Comparison of ENCODE assay signal across 28 cellular contexts in the genomic region with DNA sequence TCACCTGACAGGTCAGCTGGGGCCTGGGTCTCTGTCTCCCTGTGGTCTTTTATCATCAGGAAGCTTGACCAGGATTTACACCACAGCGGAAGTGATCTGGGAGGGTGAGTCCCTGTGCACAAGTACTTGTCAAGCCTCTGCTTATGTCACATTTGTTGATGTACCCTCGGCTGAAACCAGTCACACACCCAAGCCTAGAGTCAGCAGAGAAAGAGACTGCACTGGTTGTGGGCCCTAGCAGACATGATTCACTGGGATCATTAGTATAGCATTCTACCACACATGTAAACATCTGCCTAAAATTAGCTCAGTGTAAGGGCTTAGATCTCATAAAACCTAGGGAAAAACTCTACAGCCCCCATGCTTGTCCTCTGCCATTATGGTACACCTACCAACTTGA.
DNase-seq lines count a peak whose midpoint lies in the region; ATAC-seq and TF ChIP-seq lines count a peak whose summit lies in the region.
"Had no signal": no experiment of that assay in that cellular context is flagged by ENCODE, and none has a peak within 500 bp of the region (broad histone marks: within the 10 kb centered on the region; RNA-seq: fewer than 3 reads in every experiment).

No MANE protein-coding gene starts in this region.

- H3K4me3 ChIP-seq in SJSA1 (no peak overlapping the region), fibroblast of lung (replicated peaks in 1 of 4; ENCODE audit: control extremely low read depth in 1 of 4, insufficient read depth in 1 of 4, low read depth in 3 of 4, low read length in 4 of 4) (no peak overlapping the region), osteoblast (ENCODE audit: insufficient read depth, low read length) (no peak overlapping the region)
- H3K4me3 ChIP-seq: BLaER1, esophagus muscularis mucosa had no signal

- H3K9me3 ChIP-seq in SJSA1 (replicated peaks), result no peaks in the 10 kb centered on the region
- H3K9me3 ChIP-seq in fibroblast of lung (ENCODE audit: control insufficient read depth, insufficient read depth, low read depth, low read length), result no peaks in the 10 kb centered on the region
- H3K9me3 ChIP-seq in osteoblast (ENCODE audit: low read depth, low read length), result no peaks in the 10 kb centered on the region
- H3K9me3 ChIP-seq: BLaER1, esophagus muscularis mucosa, neutrophil had no signal

- H3K9ac ChIP-seq in fibroblast of lung (ENCODE audit: insufficient read depth, low read length), result no peak overlapping the region
- H3K9ac ChIP-seq: BLaER1 had no signal

- no peaks in the 10 kb centered on the region for H3K27me3 ChIP-seq in SJSA1 (replicated peaks)
- no peaks in the 10 kb centered on the region for H3K27me3 ChIP-seq in fibroblast of lung (ENCODE audit: control insufficient read depth, insufficient read depth, low read length)
- no peaks in the 10 kb centered on the region for H3K27me3 ChIP-seq in osteoblast (ENCODE audit: insufficient read depth, low read length)
- H3K27me3 ChIP-seq: BLaER1, esophagus muscularis mucosa, neutrophil had no signal

- H3K79me2 ChIP-seq in fibroblast of lung (ENCODE audit: control insufficient read depth, insufficient read depth, low read length) (peaks cover 71% of the 10 kb centered on the region), osteoblast (ENCODE audit: insufficient read depth, low read length) (peaks cover 95% of the 10 kb centered on the region)

- H3K36me3 ChIP-seq in SJSA1 (peaks cover 54% of the 10 kb centered on the region), fibroblast of lung (ENCODE audit: control insufficient read depth, insufficient read depth, low read length) (peaks cover 7% of the 10 kb centered on the region), osteoblast (ENCODE audit: insufficient read depth, low read length) (peaks cover 55% of the 10 kb centered on the region)
- H3K36me3 ChIP-seq: neutrophil had no signal

- DNase-seq in ELR (ENCODE audit: low read depth) (peak; percentile 34), SJSA1 (ENCODE audit: low read depth in 1 of 2, low spot score in 2 of 2) (peak; percentile 38 to 54), fibroblast of lung (ENCODE audit: low read depth in 2 of 2) (peak; percentile 38 to 56), osteoblast (ENCODE audit: insufficient read length, low spot score, missing footprints) (no peak), cerebellar cortex (ENCODE audit: low spot score) (no peak), SKM-1 (lab: John Stamatoyannopoulos, UW; ENCODE audit: unreplicated experiment) (no peak)
- DNase-seq: activated CD8-positive, alpha-beta T cell treated with anti-CD3 and anti-CD28 coated beads for 36 hours; activated naive CD4-positive, alpha-beta T cell treated with anti-CD3 and anti-CD28 coated beads, Interleukin-2, amount 50 U/mL, for 16 hours; caudate nucleus; dermis blood vessel endothelial cell; DMS153; GOT3; hypothalamus; immature natural killer cell; NCI-H1417 treated with DMSO at 0.1 percent for 48 hours; NCI-H2081; NCI-H226; NCI-H748 treated with DMSO at 0.1 percent for 48 hours; SHP77 treated with DMSO at 0.1 percent for 48 hours; stimulated activated CD4-positive, alpha-beta T cell treated with anti-CD3 and anti-CD28 coated beads, Interleukin-4, amount 100 ng/mL, for 4 hours; SW 1271 had no signal

- no peak overlapping the region for H2AFZ ChIP-seq in fibroblast of lung (ENCODE audit: low read length)
- H2AFZ ChIP-seq in osteoblast (ENCODE audit: low read length), result no peak overlapping the region

- H3K4me2 ChIP-seq in fibroblast of lung (ENCODE audit: extremely low read depth, insufficient read depth, low read length) (peak overlapping the region; percentile 3), osteoblast (ENCODE audit: insufficient read depth, low read length) (peak overlapping the region; percentile 63)
- H3K4me2 ChIP-seq: BLaER1 had no signal

- H3K4me1 ChIP-seq in SJSA1 (replicated peaks), result peaks cover 22% of the 10 kb centered on the region
- H3K4me1 ChIP-seq in fibroblast of lung (ENCODE audit: control insufficient read depth, extremely low read depth, insufficient read depth, low read length), result peaks cover 13% of the 10 kb centered on the region
- H3K4me1 ChIP-seq in osteoblast (ENCODE audit: insufficient read depth, low read length), result peaks cover 39% of the 10 kb centered on the region

- H4K20me1 ChIP-seq in fibroblast of lung (ENCODE audit: control insufficient read depth, extremely low read depth, insufficient read depth, low read length) (no peaks in the 10 kb centered on the region), osteoblast (ENCODE audit: insufficient read depth, low read length) (peaks cover 12% of the 10 kb centered on the region)

- H3K27ac ChIP-seq in SJSA1, result no peak overlapping the region
- peak overlapping the region; percentile 30 for H3K27ac ChIP-seq in fibroblast of lung (ENCODE audit: insufficient read depth, low read length)
- H3K27ac ChIP-seq in osteoblast (ENCODE audit: low read depth, low read length), result peak overlapping the region; percentile 94
- H3K27ac ChIP-seq: BLaER1, neutrophil had no signal

- no peak for TF ChIP-seq CTCF in fibroblast of lung (conservative IDR thresholded peaks at IDR 0.05 in 1 of 2, IDR thresholded peaks at IDR 0.05 in 1 of 2; ENCODE audit: low read depth in 1 of 2, low read length in 2 of 2)
- no peak for TF ChIP-seq CTCF in osteoblast (IDR thresholded peaks at IDR 0.05; ENCODE audit: extremely low read depth, low read depth, low read length)

- no peak for ATAC-seq in HG03025 (IDR thresholded peaks at IDR 0.05; ENCODE audit: low FRiP score, unreplicated experiment)
- ATAC-seq in esophagus mucosa, result no peak
- ATAC-seq: activated CD8-positive, alpha-beta T cell treated with anti-CD3 and anti-CD28 coated beads for 36 hours; sciatic nerve; stimulated activated effector memory CD8-positive, alpha-beta T cell treated with anti-CD3 and anti-CD28 coated beads, Interleukin-12 subunit alpha, Interleukin-12 subunit beta, amount 100 ng/mL, for 72 hours had no signal

Comparison
In these comparisons a context has a peak if more than half of its experiments do, and no peak if none do; other contexts are left out.
1. DNase-seq: peak in ELR (single experiment), SJSA1 (2 of 2) and fibroblast of lung (2 of 2); none in osteoblast (single experiment), cerebellar cortex (single experiment) and SKM-1 (single experiment).